Comparison of ENCODE assay signal across 15 cellular contexts in genomic region chr20:5774438-5774837, GRCh38. TPM values are rescaled to one million over a fixed set of nuclear protein-coding genes. Genes with fewer than 3 reads are reported as not detected.
DNase-seq lines count a peak whose midpoint lies in the region; ATAC-seq lines count a peak whose summit lies in the region.
"Had no signal": no experiment of that assay in that cellular context is flagged by ENCODE, and none has a peak within 500 bp of the region (broad histone marks: within the 10 kb centered on the region; RNA-seq: fewer than 3 reads in every experiment).

No MANE protein-coding gene starts in this region.

- H3K4me1 ChIP-seq in Karpas-422 (ENCODE audit: low read length) (peaks cover 22% of the 10 kb centered on the region), right cardiac atrium (ENCODE audit: control insufficient read depth, insufficient read depth, low read length) (peaks cover 2% of the 10 kb centered on the region)
- H3K4me1 ChIP-seq: SJCRH30 had no signal

- H3K27ac Mint-ChIP-seq in activated naive CD4-positive, alpha-beta T cell treated with anti-CD3 and anti-CD28 coated beads, Interleukin-2, amount 50 U/mL, for 72 hours, result peak overlapping the region; percentile 4 to 25
- peak overlapping the region; percentile 81 to 96 (median 87) for H3K27ac Mint-ChIP-seq in naive B cell

- no peaks in the 10 kb centered on the region for H3K27me3 ChIP-seq in Karpas-422 (ENCODE audit: low read length)
- H3K27me3 ChIP-seq in right cardiac atrium (ENCODE audit: control insufficient read depth, insufficient read depth), result no peaks in the 10 kb centered on the region
- H3K27me3 ChIP-seq: BLaER1 treated with 17β-estradiol and CSF1 and Interleukin-3, amounts not matched to agents 10 nM and 100 nM; SJCRH30 had no signal

- no peaks in the 10 kb centered on the region for H3K9me2 ChIP-seq in Karpas-422 (replicated peaks; ENCODE audit: insufficient read depth, low read length)

- ATAC-seq in activated naive CD4-positive, alpha-beta T cell treated with anti-CD3 and anti-CD28 coated beads, Interleukin-2, amount 50 U/mL, for 72 hours, result no peak
- ATAC-seq in naive B cell (ENCODE audit: low read depth in 2 of 2) (peak; percentile 41 to 50), HG03175 (IDR thresholded peaks at IDR 0.05; ENCODE audit: unreplicated experiment) (no peak), right cardiac atrium (no peak)

- H3K4me2 ChIP-seq in Karpas-422 (ENCODE audit: low read depth, low read length, poor library complexity, severe bottlenecking), result no peak overlapping the region
- H3K4me2 ChIP-seq: KMS-11 had no signal

- H2AFZ ChIP-seq in Karpas-422 (ENCODE audit: low read length), result no peak overlapping the region

- no peaks in the 10 kb centered on the region for H3K27me3 Mint-ChIP-seq in naive B cell

- no peak overlapping the region for H3K4me3 ChIP-seq in Karpas-422 (ENCODE audit: low read length)
- H3K4me3 ChIP-seq in right cardiac atrium (ENCODE audit: low read length), result no peak overlapping the region
- H3K4me3 ChIP-seq: BLaER1 treated with 17β-estradiol and CSF1 and Interleukin-3, amounts not matched to agents 10 nM and 100 nM; SJCRH30 had no signal

- H3K9me3 Mint-ChIP-seq in activated naive CD4-positive, alpha-beta T cell treated with anti-CD3 and anti-CD28 coated beads, Interleukin-2, amount 50 U/mL, for 72 hours, result no peaks in the 10 kb centered on the region
- H3K9me3 Mint-ChIP-seq in naive B cell, result peaks cover 0 to 1% (median 0%) of the 10 kb centered on the region in 7 donors

- intact Hi-C loops in right cardiac atrium (cut with DNase I), result no loop called here

- H3K4me3 Mint-ChIP-seq in naive B cell, result peak overlapping the region in 5 of 8 donors; percentile 36 to 65 (median 51)

- H4K20me1 ChIP-seq in Karpas-422 (ENCODE audit: insufficient read depth, low read depth, low read length), result no peaks in the 10 kb centered on the region
- H4K20me1 ChIP-seq: BLaER1 treated with 17β-estradiol and CSF1 and Interleukin-3, amounts not matched to agents 10 nM and 100 nM had no signal

- H3K79me2 ChIP-seq in Karpas-422 (ENCODE audit: low read length), result peaks cover 13% of the 10 kb centered on the region

- DNase-seq in activated naive CD4-positive, alpha-beta T cell treated with anti-CD3 and anti-CD28 coated beads, Interleukin-2, amount 50 U/mL, for 72 hours (ENCODE audit: low spot score in 2 of 2), result no peak
- DNase-seq in activated naive CD4-positive, alpha-beta T cell treated with anti-CD3 and anti-CD28 coated beads, Interleukin-2, amount 50 U/mL, for 16 hours, result no peak
- DNase-seq in Karpas-422, result peak; percentile 45
- peak; percentile 8 for DNase-seq in naive B cell
- DNase-seq in SIG-M5 (lab: John Stamatoyannopoulos, UW), result no peak
- no peak for DNase-seq in right cardiac atrium
- DNase-seq: Caco-2, NCI-H1694 treated with DMSO at 0.1 percent for 48 hours, NCI-H2107, NCI-H345, NCI-H524 treated with DMSO at 0.1 percent for 48 hours had no signal

- peaks cover 32 to 59% (median 44%) of the 10 kb centered on the region in 3 donors for H3K4me1 Mint-ChIP-seq in naive B cell

- 85% methylated on average over 3 of the region's 3 CpGs for WGBS in right cardiac atrium

- no peaks in the 10 kb centered on the region for H3K9me3 ChIP-seq in Karpas-422 (ENCODE audit: low read length)
- H3K9me3 ChIP-seq in right cardiac atrium (ENCODE audit: control insufficient read depth, low read length), result no peaks in the 10 kb centered on the region
- H3K9me3 ChIP-seq: BLaER1 treated with 17β-estradiol and CSF1 and Interleukin-3, amounts not matched to agents 10 nM and 100 nM; Caco-2; SJCRH30 had no signal

- H3K36me3 ChIP-seq in Karpas-422 (ENCODE audit: insufficient read depth, low read length), result peaks cover 9% of the 10 kb centered on the region; the same call in 1 of the 2 replicates

- H3K9ac ChIP-seq in Karpas-422 (ENCODE audit: low read length), result no peak overlapping the region
- H3K9ac ChIP-seq: BLaER1 treated with 17β-estradiol and CSF1 and Interleukin-3, amounts not matched to agents 10 nM and 100 nM; KMS-11 had no signal

- H3K27ac ChIP-seq in Karpas-422 (ENCODE audit: low read length) (no peak overlapping the region), right cardiac atrium (ENCODE audit: low read length) (no peak overlapping the region)
- H3K27ac ChIP-seq: BLaER1 treated with 17β-estradiol and CSF1 and Interleukin-3, amounts not matched to agents 10 nM and 100 nM; KMS-11; SJCRH30 had no signal

- peaks cover 4 to 10% of the 10 kb centered on the region in 2 donors for H3K36me3 Mint-ChIP-seq in activated naive CD4-positive, alpha-beta T cell treated with anti-CD3 and anti-CD28 coated beads, Interleukin-2, amount 50 U/mL, for 72 hours
- peaks cover 16 to 21% of the 10 kb centered on the region in 2 donors for H3K36me3 Mint-ChIP-seq in naive B cell

RNA-seq across cellular contexts. Expression of gene SHLD1, which starts 24.2 kb away (rescaled TPM):
- 10 to 100 TPM; 11.2 to 14.9 TPM for total RNA-seq in activated naive CD4-positive, alpha-beta T cell treated with anti-CD3 and anti-CD28 coated beads, Interleukin-2, amount 50 U/mL, for 72 hours
- total RNA-seq in Karpas-422 (2014; rRNA removed; shearing (Covaris generic); ENCODE audit: low replicate concordance), result 8.0 and 13.1 TPM in 2 replicates
- polyA plus RNA-seq in naive B cell (ENCODE audit: low read depth in 6 of 6) (10 to 100 TPM; 14.0 to 43.9 (median 30.8) TPM), right cardiac atrium (13.7 TPM)
- 10 to 100 TPM in 3 of 4 donors, 1 to 10 TPM in 1; 8.4 to 13.6 (median 11.9) TPM for total RNA-seq in right cardiac atrium

Comparison
In these comparisons a context has a peak if more than half of its experiments do, and no peak if none do; other contexts are left out.
1. ATAC-seq: peak in naive B cell (2 of 2); none in activated naive CD4-positive, alpha-beta T cell treated with anti-CD3 and anti-CD28 coated beads, Interleukin-2, amount 50 U/mL, for 72 hours (0 of 2), HG03175 (single experiment) and right cardiac atrium (0 of 2).
2. DNase-seq: peak in Karpas-422 (single experiment) and naive B cell (single experiment); none in activated naive CD4-positive, alpha-beta T cell treated with anti-CD3 and anti-CD28 coated beads, Interleukin-2, amount 50 U/mL, for 72 hours (0 of 2), activated naive CD4-positive, alpha-beta T cell treated with anti-CD3 and anti-CD28 coated beads, Interleukin-2, amount 50 U/mL, for 16 hours (single experiment), SIG-M5 (single experiment) and right cardiac atrium (0 of 3).